Comparison of ENCODE assay signal across 1 cellular context in the genomic region with DNA sequence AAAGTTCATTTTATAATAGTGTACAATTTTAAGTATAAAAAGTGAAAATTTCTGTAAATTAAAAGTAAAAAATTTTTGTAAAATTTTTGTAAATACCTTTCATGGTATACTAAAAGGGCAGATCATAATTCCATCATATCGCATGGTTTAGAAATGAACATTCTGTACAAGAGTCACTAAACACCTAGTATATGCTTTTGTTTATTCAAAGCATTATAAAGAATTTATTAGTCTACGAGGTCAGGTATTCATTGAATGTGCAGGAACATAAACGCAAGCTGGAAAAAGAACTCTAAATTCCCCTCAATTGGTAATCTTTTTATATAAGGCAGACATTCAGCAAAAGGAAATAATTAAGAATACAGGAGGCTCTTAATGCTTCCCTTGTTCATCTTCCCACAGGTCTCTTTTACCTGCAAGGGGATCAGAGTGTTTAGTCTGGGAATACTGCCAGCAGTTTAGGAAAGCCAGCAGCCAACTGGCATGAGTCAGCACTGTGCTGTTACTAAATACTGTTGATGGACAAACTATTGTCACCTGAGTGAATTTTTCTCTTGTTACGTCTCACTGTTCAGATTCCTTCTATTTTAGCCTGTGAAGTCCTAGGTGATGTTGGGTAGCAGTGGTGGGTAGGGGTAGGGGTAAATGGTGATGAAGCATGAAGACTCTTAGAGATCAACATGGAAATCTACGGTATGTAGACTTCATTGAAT.
TF ChIP-seq lines count a peak whose summit lies in the region.

No MANE protein-coding gene starts in this region.

TF ChIP-seq in SK-N-SH, 30 proteins besides CTCF, POLR2A, EP300 and RAD21 (continued from another document):
- TF ChIP-seq, protein P1, sequence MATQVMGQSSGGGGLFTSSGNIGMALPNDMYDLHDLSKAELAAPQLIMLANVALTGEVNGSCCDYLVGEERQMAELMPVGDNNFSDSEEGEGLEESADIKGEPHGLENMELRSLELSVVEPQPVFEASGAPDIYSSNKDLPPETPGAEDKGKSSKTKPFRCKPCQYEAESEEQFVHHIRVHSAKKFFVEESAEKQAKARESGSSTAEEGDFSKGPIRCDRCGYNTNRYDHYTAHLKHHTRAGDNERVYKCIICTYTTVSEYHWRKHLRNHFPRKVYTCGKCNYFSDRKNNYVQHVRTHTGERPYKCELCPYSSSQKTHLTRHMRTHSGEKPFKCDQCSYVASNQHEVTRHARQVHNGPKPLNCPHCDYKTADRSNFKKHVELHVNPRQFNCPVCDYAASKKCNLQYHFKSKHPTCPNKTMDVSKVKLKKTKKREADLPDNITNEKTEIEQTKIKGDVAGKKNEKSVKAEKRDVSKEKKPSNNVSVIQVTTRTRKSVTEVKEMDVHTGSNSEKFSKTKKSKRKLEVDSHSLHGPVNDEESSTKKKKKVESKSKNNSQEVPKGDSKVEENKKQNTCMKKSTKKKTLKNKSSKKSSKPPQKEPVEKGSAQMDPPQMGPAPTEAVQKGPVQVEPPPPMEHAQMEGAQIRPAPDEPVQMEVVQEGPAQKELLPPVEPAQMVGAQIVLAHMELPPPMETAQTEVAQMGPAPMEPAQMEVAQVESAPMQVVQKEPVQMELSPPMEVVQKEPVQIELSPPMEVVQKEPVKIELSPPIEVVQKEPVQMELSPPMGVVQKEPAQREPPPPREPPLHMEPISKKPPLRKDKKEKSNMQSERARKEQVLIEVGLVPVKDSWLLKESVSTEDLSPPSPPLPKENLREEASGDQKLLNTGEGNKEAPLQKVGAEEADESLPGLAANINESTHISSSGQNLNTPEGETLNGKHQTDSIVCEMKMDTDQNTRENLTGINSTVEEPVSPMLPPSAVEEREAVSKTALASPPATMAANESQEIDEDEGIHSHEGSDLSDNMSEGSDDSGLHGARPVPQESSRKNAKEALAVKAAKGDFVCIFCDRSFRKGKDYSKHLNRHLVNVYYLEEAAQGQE (IDR thresholded peaks at IDR 0.05; ENCODE audit: low read depth, low read length): no peak
- TF ChIP-seq RXRA (IDR thresholded peaks at IDR 0.05; ENCODE audit: borderline replicate concordance, low read depth) (no peak), TAF1 (IDR thresholded peaks at IDR 0.05; ENCODE audit: borderline replicate concordance, low read depth, low read length) (no peak), SMC3 (IDR thresholded peaks at IDR 0.05; ENCODE audit: low read depth, low read length) (no peak), NRF1 (IDR thresholded peaks at IDR 0.05; ENCODE audit: low read depth, low read length) (no peak), TEAD4 (IDR thresholded peaks at IDR 0.05; ENCODE audit: borderline replicate concordance, insufficient read depth) (no peak), NFIC (IDR thresholded peaks at IDR 0.05; ENCODE audit: borderline replicate concordance) (peak; percentile 38; the same call in 1 of the 2 replicates), YY1 (IDR thresholded peaks at IDR 0.05; ENCODE audit: low read depth) (no peak), ELF1 (IDR thresholded peaks at IDR 0.05) (no peak), GATA2 (CRISPR knock-in tag; IDR thresholded peaks at IDR 0.05) (no peak)
- TF ChIP-seq, protein P2, sequence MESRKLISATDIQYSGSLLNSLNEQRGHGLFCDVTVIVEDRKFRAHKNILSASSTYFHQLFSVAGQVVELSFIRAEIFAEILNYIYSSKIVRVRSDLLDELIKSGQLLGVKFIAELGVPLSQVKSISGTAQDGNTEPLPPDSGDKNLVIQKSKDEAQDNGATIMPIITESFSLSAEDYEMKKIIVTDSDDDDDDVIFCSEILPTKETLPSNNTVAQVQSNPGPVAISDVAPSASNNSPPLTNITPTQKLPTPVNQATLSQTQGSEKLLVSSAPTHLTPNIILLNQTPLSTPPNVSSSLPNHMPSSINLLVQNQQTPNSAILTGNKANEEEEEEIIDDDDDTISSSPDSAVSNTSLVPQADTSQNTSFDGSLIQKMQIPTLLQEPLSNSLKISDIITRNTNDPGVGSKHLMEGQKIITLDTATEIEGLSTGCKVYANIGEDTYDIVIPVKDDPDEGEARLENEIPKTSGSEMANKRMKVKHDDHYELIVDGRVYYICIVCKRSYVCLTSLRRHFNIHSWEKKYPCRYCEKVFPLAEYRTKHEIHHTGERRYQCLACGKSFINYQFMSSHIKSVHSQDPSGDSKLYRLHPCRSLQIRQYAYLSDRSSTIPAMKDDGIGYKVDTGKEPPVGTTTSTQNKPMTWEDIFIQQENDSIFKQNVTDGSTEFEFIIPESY (IDR thresholded peaks at IDR 0.05; ENCODE audit: borderline replicate concordance, low read depth): no peak
- TF ChIP-seq, protein P3, sequence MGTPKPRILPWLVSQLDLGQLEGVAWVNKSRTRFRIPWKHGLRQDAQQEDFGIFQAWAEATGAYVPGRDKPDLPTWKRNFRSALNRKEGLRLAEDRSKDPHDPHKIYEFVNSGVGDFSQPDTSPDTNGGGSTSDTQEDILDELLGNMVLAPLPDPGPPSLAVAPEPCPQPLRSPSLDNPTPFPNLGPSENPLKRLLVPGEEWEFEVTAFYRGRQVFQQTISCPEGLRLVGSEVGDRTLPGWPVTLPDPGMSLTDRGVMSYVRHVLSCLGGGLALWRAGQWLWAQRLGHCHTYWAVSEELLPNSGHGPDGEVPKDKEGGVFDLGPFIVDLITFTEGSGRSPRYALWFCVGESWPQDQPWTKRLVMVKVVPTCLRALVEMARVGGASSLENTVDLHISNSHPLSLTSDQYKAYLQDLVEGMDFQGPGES (IDR thresholded peaks at IDR 0.05; ENCODE audit: low read depth, low read length): no peak
